22 cellular contexts compared by ENCODE assay signal in the genomic region with DNA sequence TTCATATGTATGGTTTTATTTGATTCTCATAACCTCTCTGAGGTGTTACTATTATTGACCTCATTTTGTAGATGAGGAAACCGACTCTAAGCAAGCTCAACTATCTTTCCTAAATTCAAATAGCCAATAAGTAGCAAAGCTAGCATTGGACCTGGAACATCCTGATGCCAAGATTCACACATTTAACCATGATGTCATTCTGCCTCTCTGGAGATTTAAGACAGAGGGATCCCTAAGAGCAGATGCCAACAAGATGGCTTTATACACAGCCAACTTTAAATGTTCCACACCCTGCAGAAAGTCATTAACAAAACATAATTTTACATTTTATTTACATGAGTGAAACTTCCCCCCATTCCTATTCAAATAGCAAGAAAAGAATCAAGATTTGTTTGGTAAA. TPM values are rescaled to one million over a fixed set of nuclear protein-coding genes. Genes with fewer than 3 reads are reported as not detected.
"Had no signal": no experiment of that assay in that cellular context is flagged by ENCODE, and none has a peak within 500 bp of the region (broad histone marks: within the 10 kb centered on the region; RNA-seq: fewer than 3 reads in every experiment).

No MANE protein-coding gene starts in this region.

- H3K9me3 ChIP-seq: MG63, SJSA1 had no signal

- DNase-seq: IMR-90, Karpas-422, KG1, MG63, NCI-H1092, NCI-H1105 treated with DMSO at 0.1 percent for 48 hours, NCI-H1417 treated with DMSO at 0.1 percent for 48 hours, NCI-H146, NCI-H1694 treated with DMSO at 0.1 percent for 48 hours, NCI-H1930, NCI-H2081, NCI-H2107, NCI-H345, NCI-H524, NCI-H526 treated with DMSO at 0.1 percent for 48 hours, NCI-H774, Right ventricle myocardium superior, RPMI8226, SIG-M5 had no signal

- ATAC-seq: HepG2 had no signal

- H3K36me3 ChIP-seq: MG63, SJSA1 had no signal

- H3K27ac ChIP-seq: SJSA1, SK-N-MC had no signal

- H3K4me3 ChIP-seq: MG63, SJSA1, SK-N-MC had no signal

RNA-seq across cellular contexts. Expression of gene VAV3, which starts 7.4 kb away (rescaled TPM):
- total RNA-seq: SJSA1 had no signal
